In the genomic region with DNA sequence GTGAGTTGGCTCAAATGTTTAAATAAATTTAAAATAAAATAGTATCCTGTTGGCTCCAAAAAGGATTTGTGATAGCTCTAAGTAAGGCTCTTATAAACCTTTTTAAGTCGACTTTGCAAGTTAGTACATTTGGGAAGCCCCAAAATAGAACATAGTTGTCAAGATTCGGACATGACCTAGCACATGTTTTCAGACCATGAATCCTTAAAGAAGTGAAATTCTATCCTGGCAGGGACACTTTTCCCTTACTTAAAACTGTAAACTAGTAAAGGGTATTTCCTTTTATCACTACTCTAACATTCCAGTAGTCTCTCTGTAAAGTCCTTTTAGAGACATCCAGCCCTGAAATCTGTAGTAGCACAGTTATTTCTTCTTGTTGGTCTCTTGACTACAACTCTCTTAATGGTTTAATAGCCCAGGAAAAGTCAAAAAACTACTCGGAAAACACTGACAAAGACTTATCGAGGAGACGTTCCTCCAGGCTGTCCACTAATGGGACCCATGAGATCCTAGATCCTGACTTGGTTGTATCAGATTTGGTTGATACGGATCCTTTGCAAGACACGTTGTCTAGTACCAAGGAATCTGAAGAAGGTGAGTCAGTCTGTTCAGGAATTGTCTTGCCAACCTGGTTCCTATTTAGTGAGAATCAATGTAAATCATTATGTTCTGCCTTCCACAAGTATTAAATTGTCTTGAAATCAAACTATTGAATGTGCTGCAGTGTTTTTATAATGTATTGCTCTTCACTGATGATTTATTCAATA, we compare ENCODE assay signal across 12 cellular contexts.
DNase-seq lines count a peak whose midpoint lies in the region; ATAC-seq and TF ChIP-seq lines count a peak whose summit lies in the region.
"Had no signal": no experiment of that assay in that cellular context is flagged by ENCODE, and none has a peak within 500 bp of the region (broad histone marks: within the 10 kb centered on the region; RNA-seq: fewer than 3 reads in every experiment).

No MANE protein-coding gene starts in this region.

- peaks cover 8% of the 10 kb centered on the region for H3K4me1 ChIP-seq in cardiac muscle cell (ENCODE audit: low read depth)
- peaks cover 0 to 9% of the 10 kb centered on the region in 2 donors for H3K4me1 ChIP-seq in ascending aorta
- peaks cover 0 to 5% (median 3%) of the 10 kb centered on the region in 4 donors for H3K4me1 ChIP-seq in transverse colon
- H3K4me1 ChIP-seq: body of pancreas had no signal

- H3K27me3 Mint-ChIP-seq in mesothelial cell of epicardium (ENCODE audit: low read depth): no peaks in the 10 kb centered on the region
- H3K27me3 Mint-ChIP-seq: progenitor cell of endocrine pancreas had no signal

- TF ChIP-seq POLR2A in transverse colon (IDR thresholded peaks at IDR 0.05): no peak

- H3K4me3 Mint-ChIP-seq in mesothelial cell of epicardium: no peak overlapping the region

- ATAC-seq in left cardiac atrium (no peak), HG03135 (IDR thresholded peaks at IDR 0.05; ENCODE audit: unreplicated experiment) (no peak)
- ATAC-seq: body of pancreas had no signal

- no peak for TF ChIP-seq EP300 in transverse colon (IDR thresholded peaks at IDR 0.05; ENCODE audit: low read depth)

- H3K27ac ChIP-seq in cardiac muscle cell (peak overlapping the region; percentile 59), ascending aorta (peak overlapping the region; percentile 45 to 77), transverse colon (peak overlapping the region in 3 of 4 donors; percentile 35 to 61 (median 56)), caudate nucleus (ENCODE audit: low read depth, low read length) (no peak overlapping the region)
- H3K27ac ChIP-seq: body of pancreas had no signal

- H3K36me3 ChIP-seq in cardiac muscle cell (no peaks in the 10 kb centered on the region), ascending aorta (no peaks in the 10 kb centered on the region), transverse colon (no peaks in the 10 kb centered on the region)

- no peaks in the 10 kb centered on the region for H3K9me3 ChIP-seq in cardiac muscle cell (ENCODE audit: low read depth)
- no peaks in the 10 kb centered on the region for H3K9me3 ChIP-seq in ascending aorta
- H3K9me3 ChIP-seq in transverse colon: no peaks in the 10 kb centered on the region
- H3K9me3 ChIP-seq: body of pancreas had no signal

- DNase-seq in cardiac muscle cell (ENCODE audit: low read depth in 1 of 2, low spot score in 1 of 2) (no peak), left cardiac atrium (no peak), ascending aorta (ENCODE audit: low spot score in 2 of 2) (no peak), mesothelial cell of epicardium (ENCODE audit: low spot score in 2 of 2, unreplicated experiment in 2 of 2) (no peak), transverse colon (no peak), caudate nucleus (lab: John Stamatoyannopoulos, UW) (no peak)
- no peak for DNase-seq in stimulated activated CD4-positive, alpha-beta T cell treated with anti-CD3 and anti-CD28 coated beads, Interleukin-4, amount 100 ng/mL, for 24 hours
- DNase-seq: NCI-H2081 treated with DMSO at 0.1 percent for 48 hours, RPMI8226 had no signal

- in situ Hi-C loops in transverse colon (cut with MboI; ENCODE audit: low pct_ligation_motif_present in 1 of 4, low pct_unique_long_range_greater_than_20kb in 1 of 4, low sequenced_read_pairs in 3 of 4): no loop called here

- whole genome bisulfite sequencing in transverse colon (ENCODE audit: low coverage in 1 of 2), 2 donors: 76 to 91% methylated on average over 3 to 7 of the region's 7 CpGs

- H3K27ac Mint-ChIP-seq in mesothelial cell of epicardium: peak overlapping the region; percentile 43
- H3K27ac Mint-ChIP-seq: progenitor cell of endocrine pancreas had no signal

- no peaks in the 10 kb centered on the region for H3K9me3 Mint-ChIP-seq in mesothelial cell of epicardium

- peaks cover 15% of the 10 kb centered on the region for H3K4me1 Mint-ChIP-seq in mesothelial cell of epicardium

- H3K4me3 ChIP-seq in cardiac muscle cell: no peak overlapping the region
- peak overlapping the region in 1 of 2 donors; percentile 40 for H3K4me3 ChIP-seq in ascending aorta
- H3K4me3 ChIP-seq in transverse colon: no peak overlapping the region
- H3K4me3 ChIP-seq: body of pancreas had no signal

- TF ChIP-seq CTCF in cardiac muscle cell (IDR thresholded peaks at IDR 0.05; ENCODE audit: low read depth, low read length) (no peak), ascending aorta (IDR thresholded peaks at IDR 0.05) (no peak), mesothelial cell of epicardium (IDR thresholded peaks at IDR 0.05; ENCODE audit: unreplicated experiment) (no peak), transverse colon (IDR thresholded peaks at IDR 0.05) (no peak)

- intact Hi-C loops in left cardiac atrium (cut with DNase I): loop anchor here in 1 of 2 donors (5.0 kb wide), 1 partner anchor 48 kb away; no protein-coding TSS in a partner anchor
- intact Hi-C loops in ascending aorta (cut with DNase I): loop anchor here (1.0 kb wide), 1 partner anchor 13 kb away; no protein-coding TSS in a partner anchor
- intact Hi-C loops in transverse colon (cut with DNase I; ENCODE audit: low total_unique reads): loop anchor here (10.0 kb wide), 1 partner anchor 126 kb away; a partner anchor contains a TSS

- peaks cover 11% of the 10 kb centered on the region for H3K36me3 Mint-ChIP-seq in mesothelial cell of epicardium

- H3K27me3 ChIP-seq in cardiac muscle cell (no peaks in the 10 kb centered on the region), ascending aorta (no peaks in the 10 kb centered on the region), transverse colon (no peaks in the 10 kb centered on the region)
- H3K27me3 ChIP-seq: body of pancreas had no signal
